ENCODE assay signal across 23 cellular contexts in genomic region chr1:178539291-178539690, GRCh38. TPM values are rescaled to one million over a fixed set of nuclear protein-coding genes. Genes with fewer than 3 reads are reported as not detected.
DNase-seq lines count a peak whose midpoint lies in the region; ATAC-seq, FAIRE-seq and TF ChIP-seq lines count a peak whose summit lies in the region.
"Had no signal": no experiment of that assay in that cellular context is flagged by ENCODE, and none has a peak within 500 bp of the region (broad histone marks: within the 10 kb centered on the region; RNA-seq: fewer than 3 reads in every experiment).

No MANE protein-coding gene starts in this region.

- H3K4me3 Mint-ChIP-seq in Calu3 (ENCODE audit: low read depth, unreplicated experiment), result no peak overlapping the region
- H3K4me3 Mint-ChIP-seq in activated CD4-positive, alpha-beta T cell treated with anti-CD3 and anti-CD28 coated beads, Interleukin-2, amount 10 ng/mL, durations not matched to agents 7 days and 5 days, result no peak overlapping the region

- in situ Hi-C loops in IMR-90 (cut with MboI; ENCODE audit: low sequenced_read_pairs), result loop anchor here (10.0 kb wide), 1 partner anchor 826 kb away; the partner anchor contains the start of gene AXDND1

- peak overlapping the region; percentile 54 for H3K27ac Mint-ChIP-seq in Calu3 (ENCODE audit: unreplicated experiment)
- H3K27ac Mint-ChIP-seq in activated CD4-positive, alpha-beta T cell treated with anti-CD3 and anti-CD28 coated beads, Interleukin-2, amount 10 ng/mL, durations not matched to agents 7 days and 5 days, result no peak overlapping the region

- H3K56ac ChIP-seq in IMR-90 (ENCODE audit: extremely low read depth, insufficient read depth, low read length), result no peak overlapping the region
- H3K56ac ChIP-seq in H1 (replicated peaks; ENCODE audit: insufficient read length, low read depth, low read length), result no peak overlapping the region

- peak overlapping the region; percentile 60; the same call in 1 of the 2 replicates for H2BK12ac ChIP-seq in H1 (ENCODE audit: low read depth, low read length)

- H2BK20ac ChIP-seq in IMR-90 (ENCODE audit: low read depth, low read length) (peak overlapping the region; percentile 94), H1 (ENCODE audit: low read length) (no peak overlapping the region)

- peaks cover 10% of the 10 kb centered on the region for H3K23me2 ChIP-seq in H1 (ENCODE audit: low read depth, low read length)

- H2AK9ac ChIP-seq in IMR-90 (replicated peaks; ENCODE audit: low read depth, low read length, poor library complexity), result peak overlapping the region; percentile 3

- no peak overlapping the region for H3K9ac ChIP-seq in IMR-90 (ENCODE audit: low read depth, low read length)
- H3K9ac ChIP-seq in H1 (replicated peaks in 1 of 4; ENCODE audit: extremely low read depth in 1 of 4, low read depth in 3 of 4, low read length in 3 of 4), result no peak overlapping the region

- BruUV-seq in Calu3 (replicated peaks; lab: Mats Ljungman, UMichigan), result no TSS peak
- BruUV-seq in IMR-90 (replicated peaks; lab: Mats Ljungman, UMichigan), result no TSS peak

- H3K79me1 ChIP-seq in IMR-90 (ENCODE audit: low read depth in 1 of 2, low read length in 2 of 2) (peaks cover 0 to 22% of the 10 kb centered on the region in 2 experiments; a peak in 3 of 4 replicates), H1 (ENCODE audit: low read depth, low read length) (no peaks in the 10 kb centered on the region)

- H2AK5ac ChIP-seq in IMR-90 (ENCODE audit: low read depth, low read length), result peak overlapping the region; percentile 92
- no peak overlapping the region for H2AK5ac ChIP-seq in H1 (ENCODE audit: low read depth, low read length)

- H4K5ac ChIP-seq in IMR-90 (ENCODE audit: low read depth, low read length) (peak overlapping the region; percentile 19), H1 (ENCODE audit: insufficient read length, low read depth, low read length) (no peak overlapping the region)

- H3K4ac ChIP-seq in IMR-90 (ENCODE audit: low read depth, low read length) (peak overlapping the region; percentile 94), H1 (replicated peaks; ENCODE audit: insufficient read length, low read depth, low read length) (no peak overlapping the region)

- TF ChIP-seq CTCF in Calu3 (IDR thresholded peaks at IDR 0.05; ENCODE audit: unreplicated experiment), result no peak
- TF ChIP-seq CTCF in IMR-90 (conservative IDR thresholded peaks at IDR 0.05; ENCODE audit: low read depth, low read length), result no peak
- TF ChIP-seq CTCF in H1 (IDR thresholded peaks at IDR 0.05; ENCODE audit: control extremely low read depth in 1 of 3, insufficient read depth in 1 of 3, low read depth in 1 of 3, low read length in 3 of 3), result no peak
- TF ChIP-seq CTCF in sigmoid colon (IDR thresholded peaks at IDR 0.05), result no peak

- CTCF ChIA-PET in Calu3 (lab: Charles Lee) (no interaction called here), IMR-90 (lab: Yijun Ruan, JAX) (interaction anchor here (0.7 to 2.9 kb wide), 2 partner anchors 464 to 529 kb away, joined by 3 to 12 read pairs; no protein-coding TSS in a partner anchor), H1 (lab: Charles Lee; ENCODE audit: partially characterized antibody) (interaction anchor here (0.8 to 9.1 kb wide), 11 partner anchors 9 to 539 kb away, joined by 3 to 92 read pairs (median 6); no protein-coding TSS in a partner anchor)
- CTCF ChIA-PET in activated CD4-positive, alpha-beta T cell treated with anti-CD3 and anti-CD28 coated beads, Interleukin-2, amount 10 ng/mL, durations not matched to agents 7 days and 5 days (lab: Charles Lee), result no interaction called here

- no peaks in the 10 kb centered on the region for H3K27me3 Mint-ChIP-seq in Calu3 (ENCODE audit: unreplicated experiment)
- H3K27me3 Mint-ChIP-seq in activated CD4-positive, alpha-beta T cell treated with anti-CD3 and anti-CD28 coated beads, Interleukin-2, amount 10 ng/mL, durations not matched to agents 7 days and 5 days, result no peaks in the 10 kb centered on the region

- H2BK5ac ChIP-seq in IMR-90 (ENCODE audit: low read depth, low read length, poor library complexity, severe bottlenecking), result peak overlapping the region; percentile 59
- H2BK5ac ChIP-seq in H1 (ENCODE audit: low read depth, low read length), result no peak overlapping the region

- H3K36me3 Mint-ChIP-seq in Calu3 (ENCODE audit: insufficient read depth, unreplicated experiment), result peaks cover 30% of the 10 kb centered on the region
- no peaks in the 10 kb centered on the region for H3K36me3 Mint-ChIP-seq in activated CD4-positive, alpha-beta T cell treated with anti-CD3 and anti-CD28 coated beads, Interleukin-2, amount 10 ng/mL, durations not matched to agents 7 days and 5 days (ENCODE audit: low read depth)

- H3K4me1 Mint-ChIP-seq in Calu3 (ENCODE audit: low read depth, unreplicated experiment), result peaks cover 54% of the 10 kb centered on the region
- peaks cover 6% of the 10 kb centered on the region for H3K4me1 Mint-ChIP-seq in activated CD4-positive, alpha-beta T cell treated with anti-CD3 and anti-CD28 coated beads, Interleukin-2, amount 10 ng/mL, durations not matched to agents 7 days and 5 days

- peaks cover 4% of the 10 kb centered on the region; the same call in 1 of the 2 replicates for H4K20me1 ChIP-seq in IMR-90 (ENCODE audit: insufficient read depth, low read length)
- H4K20me1 ChIP-seq in H1 (replicated peaks in 1 of 2; ENCODE audit: control insufficient read depth in 1 of 2, insufficient read depth in 2 of 2, low read length in 2 of 2), result no peaks in the 10 kb centered on the region

- H2BK120ac ChIP-seq in IMR-90 (ENCODE audit: low read depth, low read length) (peak overlapping the region; percentile 94), H1 (replicated peaks; ENCODE audit: low read depth, low read length) (no peak overlapping the region)

- POLR2A ChIA-PET in IMR-90 (lab: Charles Lee; ENCODE audit: unreplicated experiment), result no interaction called here
- POLR2A ChIA-PET in H1 (lab: Charles Lee; ENCODE audit: partially characterized antibody), result interaction anchor here (6.0 kb wide), 1 partner anchor 186 kb away, joined by 21 read pairs; the partner anchor contains the start of gene RALGPS2
- POLR2A ChIA-PET in activated CD4-positive, alpha-beta T cell treated with anti-CD3 and anti-CD28 coated beads, Interleukin-2, amount 10 ng/mL, durations not matched to agents 7 days and 5 days (lab: Charles Lee), result no interaction called here

- H3K4me2 ChIP-seq in IMR-90 (ENCODE audit: low read depth, low read length), result no peak overlapping the region
- H3K4me2 ChIP-seq in H1 (ENCODE audit: insufficient read depth in 1 of 2, low read depth in 2 of 2, low read length in 2 of 2), result no peak overlapping the region

- ATAC-seq in IMR-90 (ENCODE audit: low read depth), result no peak
- ATAC-seq: activated CD4-positive, CD25-positive, alpha-beta regulatory T cell treated with anti-CD3 and anti-CD28 coated beads, Interleukin-2, amount 50 U/mL, for 24 hours; GM12878; HCT116; Panc1 had no signal

- DNase-seq in Calu3, result no peak
- no peak for DNase-seq in IMR-90
- no peak for DNase-seq in H1 (ENCODE audit: low read depth in 1 of 2, low spot score in 2 of 2)
- DNase-seq in sigmoid colon, result peak; percentile 56
- no peak for DNase-seq in NCI-H1436 (lab: John Stamatoyannopoulos, UW)
- no peak for DNase-seq in activated CD4-positive, alpha-beta T cell treated with anti-CD3 and anti-CD28 coated beads, Interleukin-2, amount 10 ng/mL, durations not matched to agents 7 days and 5 days
- no peak for DNase-seq in T-helper 2 cell
- DNase-seq: GF-D8; NCI-H1436 treated with DMSO at 0.1 percent for 48 hours; NCI-H748 treated with DMSO at 0.1 percent for 48 hours; stimulated activated naive CD4-positive, alpha-beta T cell treated with Interleukin-2 at 50 U/mL for 16 hours; T-helper 9 cell; transverse colon had no signal

- dilution Hi-C loops in IMR-90 (cut with HindIII; ENCODE audit: low sequenced_read_pairs, unreplicated experiment), result no loop called here

- FAIRE-seq in H1 (lab: Jason Lieb, UNC), result no peak
- FAIRE-seq: GM12878 had no signal

- H3K14ac ChIP-seq in IMR-90 (replicated peaks; ENCODE audit: low read depth, low read length) (peak overlapping the region; percentile 88), H1 (ENCODE audit: insufficient read length) (no peak overlapping the region)

- H3K9me1 ChIP-seq in IMR-90 (ENCODE audit: insufficient read depth, low read length), result peaks cover 37% of the 10 kb centered on the region

- H3K9me3 ChIP-seq in IMR-90 (ENCODE audit: control insufficient read depth, insufficient read depth, low read length) (no peaks in the 10 kb centered on the region), H1 (ENCODE audit: insufficient read depth in 2 of 2, low read depth in 1 of 2, low read length in 1 of 2) (no peaks in the 10 kb centered on the region), sigmoid colon (no peaks in the 10 kb centered on the region)
- H3K9me3 ChIP-seq: transverse colon had no signal

- H3K27ac ChIP-seq in IMR-90 (ENCODE audit: insufficient read depth, low read length) (peak overlapping the region; percentile 36; the same call in 1 of the 2 replicates), H1 (ENCODE audit: low read depth, low read length) (no peak overlapping the region), sigmoid colon (no peak overlapping the region)

- WGBS in IMR-90 (ENCODE audit: extremely low coverage in 2 of 2, insufficient read length in 1 of 2), 2 experiments, result 100% methylated on average over 4 of the region's 7 CpGs; no CpG with 5 or more reads in 1 of the 2 experiments
- 90% methylated on average over 7 of the region's 7 CpGs; no CpG with 5 or more reads in 1 of the 2 experiments for WGBS in H1 (ENCODE audit: extremely low coverage in 1 of 2, insufficient coverage in 1 of 2, insufficient read length in 1 of 2, insufficient replicate concordance in 2 of 2, low coverage in 1 of 2, low lambda C conversion rate in 2 of 2, missing lambda C conversion rate in 1 of 2), 2 experiments
- 91 to 93% methylated on average over 7 of the region's 7 CpGs for WGBS in sigmoid colon, 2 donors

- no peak for TF ChIP-seq POLR2A in IMR-90 (IDR thresholded peaks at IDR 0.05; ENCODE audit: low read depth, low read length)
- TF ChIP-seq POLR2A in H1 (IDR thresholded peaks at IDR 0.05; ENCODE audit: control extremely low read depth in 1 of 2, low read depth in 2 of 2, low read length in 2 of 2), result no peak
- no peak for TF ChIP-seq POLR2A in sigmoid colon (IDR thresholded peaks at IDR 0.05)

- H3K23ac ChIP-seq in IMR-90 (ENCODE audit: low read depth, low read length) (peak overlapping the region; percentile 48), H1 (ENCODE audit: insufficient read length) (no peak overlapping the region)

- H2BK15ac ChIP-seq in IMR-90 (ENCODE audit: low read depth, low read length), result peak overlapping the region; percentile 51; the same call in 2 of the 3 replicates
- no peak overlapping the region for H2BK15ac ChIP-seq in H1 (ENCODE audit: low read length)

- H4K91ac ChIP-seq in IMR-90 (ENCODE audit: insufficient read depth, low read depth, low read length) (peak overlapping the region; percentile 93), H1 (replicated peaks; ENCODE audit: insufficient read length, low read length) (no peak overlapping the region)

- no peaks in the 10 kb centered on the region for H3K9me3 Mint-ChIP-seq in Calu3 (ENCODE audit: low read depth, unreplicated experiment)
- H3K9me3 Mint-ChIP-seq in activated CD4-positive, alpha-beta T cell treated with anti-CD3 and anti-CD28 coated beads, Interleukin-2, amount 10 ng/mL, durations not matched to agents 7 days and 5 days, result no peaks in the 10 kb centered on the region

- peaks cover 43% of the 10 kb centered on the region for H3K4me1 ChIP-seq in IMR-90 (ENCODE audit: control insufficient read depth, insufficient read depth, low read length)
- H3K4me1 ChIP-seq in H1 (replicated peaks in 1 of 4; ENCODE audit: control insufficient read depth in 3 of 4, insufficient read depth in 4 of 4, low read length in 3 of 4), result peaks cover 0 to 8% (median 3%) of the 10 kb centered on the region in 4 experiments; a peak in 2 of 7 replicates
- peaks cover 0 to 35% (median 25%) of the 10 kb centered on the region in 4 donors for H3K4me1 ChIP-seq in sigmoid colon

- peak overlapping the region; percentile 74 for H3K18ac ChIP-seq in IMR-90 (ENCODE audit: low read depth, low read length)
- no peak overlapping the region for H3K18ac ChIP-seq in H1 (ENCODE audit: extremely low read depth, low read length)

- H3K27me3 ChIP-seq in IMR-90 (ENCODE audit: control insufficient read depth, insufficient read depth, low read length), result no peaks in the 10 kb centered on the region
- no peaks in the 10 kb centered on the region; a peak in 1 of 7 replicates for H3K27me3 ChIP-seq in H1 (replicated peaks in 1 of 4; ENCODE audit: control insufficient read depth in 3 of 4, extremely low read depth in 1 of 4, insufficient read depth in 3 of 4, low read length in 3 of 4)
- H3K27me3 ChIP-seq in sigmoid colon, result no peaks in the 10 kb centered on the region
- H3K27me3 ChIP-seq: transverse colon had no signal

- no peaks in the 10 kb centered on the region for H3K79me2 ChIP-seq in H1 (ENCODE audit: control insufficient read depth in 1 of 2, insufficient read depth in 2 of 2, low read length in 2 of 2)

- H3K4me3 ChIP-seq in IMR-90 (ENCODE audit: insufficient read depth, low read depth, low read length) (no peak overlapping the region), H1 (ENCODE audit: extremely low read depth in 1 of 4, insufficient read depth in 2 of 4, low read depth in 3 of 4, low read length in 4 of 4) (no peak overlapping the region), sigmoid colon (no peak overlapping the region)
- H3K4me3 ChIP-seq: GM12878, transverse colon had no signal

- peak overlapping the region; percentile 70 for H2AFZ ChIP-seq in IMR-90 (replicated peaks; ENCODE audit: low read length, poor library complexity)
- H2AFZ ChIP-seq in H1 (ENCODE audit: low read length), result no peak overlapping the region

- H3K36me3 ChIP-seq in IMR-90 (ENCODE audit: control insufficient read depth, insufficient read depth, low read length) (no peaks in the 10 kb centered on the region), H1 (ENCODE audit: control insufficient read depth in 2 of 4, insufficient read depth in 4 of 4, low read length in 3 of 4) (no peaks in the 10 kb centered on the region), sigmoid colon (no peaks in the 10 kb centered on the region)
- H3K36me3 ChIP-seq: transverse colon had no signal

- TF ChIP-seq EP300 in H1 (IDR thresholded peaks at IDR 0.05; ENCODE audit: borderline replicate concordance in 1 of 2, low read depth in 2 of 2, low read length in 2 of 2) (no peak), sigmoid colon (IDR thresholded peaks at IDR 0.05) (no peak)

- H4K8ac ChIP-seq in IMR-90 (ENCODE audit: low read depth in 2 of 2, low read length in 2 of 2) (peak overlapping the region; percentile 27 to 91), H1 (ENCODE audit: extremely low read depth, insufficient read depth, low read length) (no peak overlapping the region)

- intact Hi-C loops in Calu3 (cut with micrococcal nuclease; ENCODE audit: unreplicated experiment) (loop anchor here (5.0 kb wide), 1 partner anchor 828 kb away; the partner anchor contains the start of gene AXDND1), IMR-90 (cut with micrococcal nuclease) (no loop called here), sigmoid colon (cut with DNase I) (loop anchor here (10.0 kb wide), 1 partner anchor 826 kb away; the partner anchor contains the start of gene AXDND1)

- TF ChIP-seq RAD21 in IMR-90 (IDR thresholded peaks at IDR 0.05; ENCODE audit: low read length), result no peak
- TF ChIP-seq RAD21 in H1 (IDR thresholded peaks at IDR 0.05 in 1 of 2, conservative IDR thresholded peaks at IDR 0.05 in 1 of 2; ENCODE audit: low read depth in 2 of 2, low read length in 2 of 2), result no peak

RNA-seq across cellular contexts. Expression of gene TEX35, which starts 26.4 kb away (rescaled TPM):
- total RNA-seq in Calu3 (2022) (not detected in 2 replicates), IMR-90 (2012; rRNA removed) (not detected in 2 replicates), sigmoid colon (not detected)
- polyA plus RNA-seq in IMR-90 (2012; rRNA removed) (0.05 TPM in 1 of 2 replicates, not detected in the other), H1 (2011; rRNA removed) (0.03 TPM in 1 of 2 replicates, not detected in the other), sigmoid colon (not detected)
- 0.04 TPM in 1 of 2 replicates, not detected in the other for polyA plus RNA-seq in IMR-90 (2012; cell fraction: cytosol; rRNA removed)
- polyA plus RNA-seq in IMR-90 (2012; cell fraction: nucleus; rRNA removed; ENCODE audit: low replicate concordance), result 0.11 and 0.16 TPM in 2 replicates
- not detected in 2 replicates for total RNA-seq in H1 (2021; fragmentation: NEBNext Ultra II Directional; extraction: Animal tissue kit (Norgen Biotek cat#: 25700))
- 0.04 TPM for polyA plus RNA-seq in H1 (2011; cell fraction: cytosol; rRNA removed)
- 0.11 TPM for polyA plus RNA-seq in H1 (2011; cell fraction: nucleus; rRNA removed)
- 0.09 TPM in 1 of 4 replicates, not detected in the others for polyA plus RNA-seq in H1 (2012, experiment 1 of 2)
- polyA plus RNA-seq in H1 (2012, experiment 2 of 2), result not detected
- polyA plus RNA-seq in H1 (2013, experiment 1 of 2), result not detected
- polyA plus RNA-seq in H1 (2013, experiment 2 of 2), result 0.02 TPM
- polyA minus RNA-seq in H1 (2011; rRNA and poly(A)+ RNA removed), result not detected in 2 replicates
- not detected for polyA minus RNA-seq in H1 (2011; cell fraction: cytosol; rRNA and poly(A)+ RNA removed)
- polyA minus RNA-seq in H1 (2011; cell fraction: nucleus; rRNA and poly(A)+ RNA removed), result not detected
- total RNA-seq in activated CD4-positive, alpha-beta T cell treated with anti-CD3 and anti-CD28 coated beads, Interleukin-2, amount 10 ng/mL, durations not matched to agents 7 days and 5 days, result not detected
- total RNA-seq: activated CD8-positive, alpha-beta memory T cell treated with anti-CD3 and anti-CD28 coated beads for 36 hours; GM12878; MCF 10A; renal cortical epithelial cell; SK-MEL-5; transverse colon had no signal
- polyA plus RNA-seq: BJ, GM12878 had no signal

RNA-seq across cellular contexts. Expression of gene CLEC20A, which starts 42.5 kb away (rescaled TPM):
- not detected in 2 replicates for total RNA-seq in Calu3 (2022)
- total RNA-seq in IMR-90 (2012; rRNA removed), result not detected in 2 replicates
- not detected in 2 replicates for polyA plus RNA-seq in IMR-90 (2012; rRNA removed)
- not detected in 2 replicates for polyA plus RNA-seq in IMR-90 (2012; cell fraction: cytosol; rRNA removed)
- not detected in 2 replicates for polyA plus RNA-seq in IMR-90 (2012; cell fraction: nucleus; rRNA removed; ENCODE audit: low replicate concordance)
- not detected in 2 replicates for total RNA-seq in H1 (2021; fragmentation: NEBNext Ultra II Directional; extraction: Animal tissue kit (Norgen Biotek cat#: 25700))
- polyA plus RNA-seq in H1 (2011; rRNA removed), result not detected in 2 replicates
- not detected for polyA plus RNA-seq in H1 (2011; cell fraction: cytosol; rRNA removed)
- not detected for polyA plus RNA-seq in H1 (2011; cell fraction: nucleus; rRNA removed)
- not detected in 4 replicates for polyA plus RNA-seq in H1 (2012, experiment 1 of 2)
- polyA plus RNA-seq in H1 (2012, experiment 2 of 2), result not detected
- polyA plus RNA-seq in H1 (2013, experiment 1 of 2), result not detected
- not detected for polyA plus RNA-seq in H1 (2013, experiment 2 of 2)
- polyA minus RNA-seq in H1 (2011; rRNA and poly(A)+ RNA removed), result not detected in 2 replicates
- polyA minus RNA-seq in H1 (2011; cell fraction: cytosol; rRNA and poly(A)+ RNA removed), result not detected
- not detected for polyA minus RNA-seq in H1 (2011; cell fraction: nucleus; rRNA and poly(A)+ RNA removed)
- total RNA-seq in sigmoid colon, result not detected
- 1 to 10 TPM in 1 of 3 donors, not detected in 2; 1.3 TPM for polyA plus RNA-seq in sigmoid colon
- total RNA-seq in activated CD4-positive, alpha-beta T cell treated with anti-CD3 and anti-CD28 coated beads, Interleukin-2, amount 10 ng/mL, durations not matched to agents 7 days and 5 days, result not detected
- total RNA-seq: activated CD8-positive, alpha-beta memory T cell treated with anti-CD3 and anti-CD28 coated beads for 36 hours; GM12878; MCF 10A; renal cortical epithelial cell; SK-MEL-5; transverse colon had no signal
- polyA plus RNA-seq: adipose tissue, BJ, GM12878 had no signal

Comparison
In these comparisons a context has a peak if more than half of its experiments do, and no peak if none do; other contexts are left out.
1. CTCF ChIA-PET loops: an anchor here in IMR-90 (0.7 to 2.9 kb wide) and H1 (0.8 to 9.1 kb wide); none called in Calu3 and activated CD4-positive, alpha-beta T cell treated with anti-CD3 and anti-CD28 coated beads, Interleukin-2, amount 10 ng/mL, durations not matched to agents 7 days and 5 days.